Comparison of ENCODE assay signal across 9 cellular contexts in genomic region chr20:11267131-11267761, GRCh38.
DNase-seq lines count a peak whose midpoint lies in the region; ATAC-seq, FAIRE-seq and TF ChIP-seq lines count a peak whose summit lies in the region.
"Had no signal": no experiment of that assay in that cellular context is flagged by ENCODE, and none has a peak within 500 bp of the region (broad histone marks: within the 10 kb centered on the region; RNA-seq: fewer than 3 reads in every experiment).

No MANE protein-coding gene starts in this region.

- peaks cover 11% of the 10 kb centered on the region for H3F3A ChIP-seq in smooth muscle cell (ENCODE audit: low read depth)

- H3K4me2 ChIP-seq in A549 (peak overlapping the region; percentile 70), hepatocyte (peak overlapping the region; percentile 37), smooth muscle cell (peak overlapping the region; percentile 77)

- TF ChIP-seq EP300 in A549 (IDR thresholded peaks at IDR 0.05): peak; percentile 86 to 87; a peak in 4 of 5 replicates

- CTCF ChIA-PET in A549 (lab: Yijun Ruan, JAX): interaction anchor here (0.5 to 2.6 kb wide), 23 partner anchors 8 to 1859 kb away, joined by 3 to 16 read pairs (median 3); partner anchors contain the start of gene JAG1
- CTCF ChIA-PET in CD4-positive, alpha-beta T cell (lab: Charles Lee): no interaction called here

- no peaks in the 10 kb centered on the region for H3K9me2 ChIP-seq in hepatocyte (replicated peaks; ENCODE audit: insufficient read depth)

- WGBS in A549 (ENCODE audit: missing lambda C conversion rate): 2% methylated on average over 5 of the region's 5 CpGs
- WGBS in adrenal gland, 4 donors: 25 to 37% (median 34%) methylated on average over 5 of the region's 5 CpGs
- 19% methylated on average over 5 of the region's 5 CpGs for WGBS in hepatocyte (ENCODE audit: low lambda C conversion rate, missing lambda C conversion rate)
- WGBS in smooth muscle cell (ENCODE audit: low lambda C conversion rate): 4% methylated on average over 5 of the region's 5 CpGs

- H3K4me3 Mint-ChIP-seq in CD4-positive, alpha-beta T cell: no peak overlapping the region
- H3K4me3 Mint-ChIP-seq: activated naive CD8-positive, alpha-beta T cell treated with anti-CD3 and anti-CD28 coated beads, Interleukin-2, amount 10 ng/mL, durations not matched to agents 7 days and 5 days had no signal

- no peaks in the 10 kb centered on the region for H4K20me1 ChIP-seq in hepatocyte (ENCODE audit: insufficient read depth, poor library complexity, severe bottlenecking)
- H4K20me1 ChIP-seq in smooth muscle cell (ENCODE audit: low read depth): no peaks in the 10 kb centered on the region

- TF ChIP-seq CTCF in A549 (IDR thresholded peaks at IDR 0.05) (no peak; the same call in 2 of the 3 replicates), adrenal gland (IDR thresholded peaks at IDR 0.05) (no peak), hepatocyte (IDR thresholded peaks at IDR 0.05; ENCODE audit: poor library complexity) (no peak), smooth muscle cell (IDR thresholded peaks at IDR 0.05; ENCODE audit: borderline replicate concordance, insufficient read depth, poor library complexity, severe bottlenecking) (no peak)
- TF ChIP-seq CTCF in CD4-positive, alpha-beta T cell (IDR thresholded peaks at IDR 0.05): no peak

- H3K27me3 ChIP-seq in adrenal gland (no peaks in the 10 kb centered on the region), hepatocyte (no peaks in the 10 kb centered on the region), smooth muscle cell (ENCODE audit: low read depth) (no peaks in the 10 kb centered on the region)
- H3K27me3 ChIP-seq in CD4-positive, alpha-beta T cell (ENCODE audit: control insufficient read depth, insufficient read depth, low read length): no peaks in the 10 kb centered on the region

- FAIRE-seq in A549 (lab: Jason Lieb, UNC): peak; percentile 98
- FAIRE-seq in GM19239 (lab: Jason Lieb, UNC): peak; percentile 26
- FAIRE-seq in GM12892 (lab: Jason Lieb, UNC): no peak

- H3K27ac ChIP-seq in A549 (peak overlapping the region; percentile 75 to 87), adrenal gland (peak overlapping the region in 1 of 5 donors; percentile 45), hepatocyte (peak overlapping the region; percentile 78), smooth muscle cell (ENCODE audit: low read depth) (peak overlapping the region; percentile 79)
- no peak overlapping the region for H3K27ac ChIP-seq in CD4-positive, alpha-beta T cell (ENCODE audit: low read depth, low read length)

- no peaks in the 10 kb centered on the region for H3K36me3 ChIP-seq in adrenal gland (replicated peaks in 1 of 2)
- no peaks in the 10 kb centered on the region for H3K36me3 ChIP-seq in hepatocyte (replicated peaks; ENCODE audit: insufficient read depth, low read depth)
- no peaks in the 10 kb centered on the region for H3K36me3 ChIP-seq in smooth muscle cell (ENCODE audit: low read depth)

- TF ChIP-seq POLR2A in A549 (IDR thresholded peaks at IDR 0.05; ENCODE audit: low read length) (no peak), adrenal gland (IDR thresholded peaks at IDR 0.05) (no peak), GM12892 (IDR thresholded peaks at IDR 0.05; ENCODE audit: low read depth, low read length) (no peak)

- no peak overlapping the region for H3K9ac ChIP-seq in smooth muscle cell (ENCODE audit: low read depth)

- no peaks in the 10 kb centered on the region for H3K4me1 Mint-ChIP-seq in CD4-positive, alpha-beta T cell (ENCODE audit: low read depth)
- H3K4me1 Mint-ChIP-seq: activated naive CD8-positive, alpha-beta T cell treated with anti-CD3 and anti-CD28 coated beads, Interleukin-2, amount 10 ng/mL, durations not matched to agents 7 days and 5 days had no signal

- POLR2A ChIA-PET in A549 (lab: Yijun Ruan, JAX): interaction anchor here (0.5 to 2.6 kb wide), 11 partner anchors 19 to 1650 kb away, joined by 3 to 25 read pairs (median 4); partner anchors contain the start of gene JAG1
- POLR2A ChIA-PET in CD4-positive, alpha-beta T cell (lab: Charles Lee): no interaction called here

- ATAC-seq in A549: peak; percentile 93 to 97
- no peak for ATAC-seq in CD4-positive, alpha-beta T cell (ENCODE audit: poor library complexity)

- H3K36me3 Mint-ChIP-seq in CD4-positive, alpha-beta T cell (ENCODE audit: low read depth): no peaks in the 10 kb centered on the region
- H3K36me3 Mint-ChIP-seq: activated naive CD8-positive, alpha-beta T cell treated with anti-CD3 and anti-CD28 coated beads, Interleukin-2, amount 10 ng/mL, durations not matched to agents 7 days and 5 days had no signal

- no peaks in the 10 kb centered on the region for H3K79me2 ChIP-seq in hepatocyte
- no peaks in the 10 kb centered on the region for H3K79me2 ChIP-seq in smooth muscle cell (ENCODE audit: low read depth)

- DNase-seq in A549 (ENCODE audit: low read depth in 1 of 2, low spot score in 1 of 2): peak; percentile 93 to 97
- no peak for DNase-seq in GM19239 (ENCODE audit: insufficient read length, low spot score)
- DNase-seq in HT1080 (ENCODE audit: low read depth): peak; percentile 97
- peak; percentile 32 to 81 (median 69) for DNase-seq in adrenal gland
- peak; percentile 84 for DNase-seq in hepatocyte (ENCODE audit: low spot score)
- DNase-seq in smooth muscle cell (lab: John Stamatoyannopoulos, UW; ENCODE audit: unreplicated experiment): peak; percentile 11
- no peak for DNase-seq in CD4-positive, alpha-beta T cell
- DNase-seq in GM12892 (ENCODE audit: insufficient read length): no peak
- DNase-seq: activated naive CD8-positive, alpha-beta T cell treated with anti-CD3 and anti-CD28 coated beads, Interleukin-2, amount 10 ng/mL, durations not matched to agents 7 days and 5 days had no signal

- H3K9me3 Mint-ChIP-seq in CD4-positive, alpha-beta T cell: peaks cover under 1% of the 10 kb centered on the region
- H3K9me3 Mint-ChIP-seq: activated naive CD8-positive, alpha-beta T cell treated with anti-CD3 and anti-CD28 coated beads, Interleukin-2, amount 10 ng/mL, durations not matched to agents 7 days and 5 days had no signal

- no peaks in the 10 kb centered on the region for H3K27me3 Mint-ChIP-seq in CD4-positive, alpha-beta T cell
- H3K27me3 Mint-ChIP-seq: activated naive CD8-positive, alpha-beta T cell treated with anti-CD3 and anti-CD28 coated beads, Interleukin-2, amount 10 ng/mL, durations not matched to agents 7 days and 5 days had no signal

- H3K9me3 ChIP-seq in A549 (no peaks in the 10 kb centered on the region), adrenal gland (replicated peaks in 1 of 3) (no peaks in the 10 kb centered on the region), hepatocyte (ENCODE audit: low read depth) (no peaks in the 10 kb centered on the region), smooth muscle cell (replicated peaks; ENCODE audit: low read depth) (no peaks in the 10 kb centered on the region)
- no peaks in the 10 kb centered on the region for H3K9me3 ChIP-seq in CD4-positive, alpha-beta T cell (ENCODE audit: control insufficient read depth, low read length)

- H3K4me3 ChIP-seq in A549 (no peak overlapping the region), adrenal gland (no peak overlapping the region), hepatocyte (no peak overlapping the region), smooth muscle cell (no peak overlapping the region)

- H3K4me1 ChIP-seq in A549 (peaks cover 43% of the 10 kb centered on the region), adrenal gland (replicated peaks in 1 of 2) (peaks cover 11 to 13% of the 10 kb centered on the region in 2 donors), hepatocyte (ENCODE audit: insufficient read depth) (peaks cover 15% of the 10 kb centered on the region), smooth muscle cell (ENCODE audit: low read depth) (peaks cover 48% of the 10 kb centered on the region)

- intact Hi-C loops in adrenal gland (cut with DNase I): no loop called here
- intact Hi-C loops in CD4-positive, alpha-beta T cell (cut with DNase I, micrococcal nuclease): no loop called here

- peak; percentile 60 to 82 for TF ChIP-seq RAD21 in A549 (conservative IDR thresholded peaks at IDR 0.05 in 1 of 2, IDR thresholded peaks at IDR 0.05 in 1 of 2)

- H2AFZ ChIP-seq in hepatocyte (no peak overlapping the region), smooth muscle cell (ENCODE audit: low read depth) (peak overlapping the region; percentile 53)

- no peak overlapping the region for H3K27ac Mint-ChIP-seq in CD4-positive, alpha-beta T cell
- H3K27ac Mint-ChIP-seq: activated naive CD8-positive, alpha-beta T cell treated with anti-CD3 and anti-CD28 coated beads, Interleukin-2, amount 10 ng/mL, durations not matched to agents 7 days and 5 days had no signal

TF ChIP-seq in A549, 52 proteins besides CTCF, POLR2A, EP300 and RAD21 (continues in another document):
- peak; percentile 41 for TF ChIP-seq CHD2 (IDR thresholded peaks at IDR 0.05; ENCODE audit: low read length, partially characterized antibody)
- TF ChIP-seq MAX (IDR thresholded peaks at IDR 0.05): peak; percentile 94
- TF ChIP-seq TFCP2L1 (CRISPR knock-in tag; IDR thresholded peaks at IDR 0.05): 0 out of 2 replicates have a peak, but pooled peaks have one; percentile 30
- peak; percentile 73 for TF ChIP-seq SMC3 (IDR thresholded peaks at IDR 0.05)
- TF ChIP-seq BCL3 (IDR thresholded peaks at IDR 0.05): peak; percentile 88
- TF ChIP-seq FOSL2 (IDR thresholded peaks at IDR 0.05): peak; percentile 100
- peak; percentile 99 for TF ChIP-seq FOSL2 (CRISPR knock-in tag; IDR thresholded peaks at IDR 0.05)
- TF ChIP-seq JUNB (IDR thresholded peaks at IDR 0.05): peak; percentile 98
- no peak for TF ChIP-seq EHF (CRISPR knock-in tag; IDR thresholded peaks at IDR 0.05)
- TF ChIP-seq GATA3 (IDR thresholded peaks at IDR 0.05; ENCODE audit: borderline replicate concordance): peak; percentile 98
- peak; percentile 96 to 97 for TF ChIP-seq JUN (IDR thresholded peaks at IDR 0.05)
- TF ChIP-seq HEYL (CRISPR knock-in tag; IDR thresholded peaks at IDR 0.05): no peak

Comparison
In these comparisons a context has a peak if more than half of its experiments do, and no peak if none do; other contexts are left out.
1. DNase-seq: peak in A549 (2 of 2), HT1080 (single experiment), adrenal gland (7 of 7), hepatocyte (single experiment) and smooth muscle cell (single experiment); none in GM19239 (single experiment), CD4-positive, alpha-beta T cell (0 of 10) and GM12892 (single experiment).
2. Peak in every context shown above with its lines, with median percentiles within 50 percentile points of each other: H3K4me2 ChIP-seq.